Comparison of ENCODE assay signal across 24 cellular contexts in genomic region chr13:64725492-64725891, GRCh38.
"Had no signal": no experiment of that assay in that cellular context is flagged by ENCODE, and none has a peak within 500 bp of the region (broad histone marks: within the 10 kb centered on the region; RNA-seq: fewer than 3 reads in every experiment).

No MANE protein-coding gene starts in this region.

- H3K4me3 ChIP-seq: adrenal gland, colonic mucosa, esophagus squamous epithelium, left lung, mucosa of descending colon, tibial nerve, vagina had no signal

- DNase-seq: activated CD4-positive, alpha-beta memory T cell treated with anti-CD3 and anti-CD28 coated beads, Interleukin-2, amount 10 ng/mL, durations not matched to agents 7 days and 5 days; activated CD4-positive, alpha-beta T cell treated with anti-CD3 and anti-CD28 coated beads for 4 hours; activated effector memory CD4-positive, alpha-beta T cell treated with anti-CD3 and anti-CD28 coated beads, Interleukin-2, amount 50 U/mL, for 16 hours; activated T-cell treated with anti-CD3 and anti-CD28 coated beads, Interleukin-2, amount 50 U/mL, for 48 hours; adrenal gland; caudate nucleus; colonic mucosa; effector CD4-positive, alpha-beta T cell; esophagus squamous epithelium; hippocampal formation; left lung; mucosa of descending colon; naive thymus-derived CD4-positive, alpha-beta T cell; nucleus accumbens; posterior cingulate gyrus; stimulated activated CD4-positive, alpha-beta T cell treated with anti-CD3 and anti-CD28 coated beads, Interleukin-15, amount 100 ng/mL, for 24 hours; stimulated activated CD4-positive, alpha-beta T cell treated with anti-CD3 and anti-CD28 coated beads, Interleukin-4, amount 100 ng/mL, for 1 hour; stimulated activated naive B cell treated with anti-CD40 and anti-IgM and Interleukin-4, amounts not matched to agents 10 μg/mL and 1 μg/mL and 100 μg/mL, for 72 hours had no signal

- ATAC-seq: left lung; mucosa of descending colon; naive thymus-derived CD4-positive, alpha-beta T cell; stimulated activated naive B cell treated with anti-CD40 and anti-IgM and Interleukin-4, amounts not matched to agents 10 μg/mL and 1 μg/mL and 100 μg/mL, for 72 hours had no signal

- FAIRE-seq: endothelial cell of umbilical vein, keratinocyte had no signal

- H3K4me3 Mint-ChIP-seq: activated CD4-positive, alpha-beta memory T cell treated with anti-CD3 and anti-CD28 coated beads, Interleukin-2, amount 10 ng/mL, durations not matched to agents 7 days and 5 days; activated naive CD4-positive, alpha-beta T cell treated with anti-CD3 and anti-CD28 coated beads, Interleukin-2, amount 50 U/mL, for 24 hours; memory B cell; naive thymus-derived CD4-positive, alpha-beta T cell; stimulated activated naive B cell treated with anti-CD40 and anti-IgM and Interleukin-4, amounts not matched to agents 10 μg/mL and 1 μg/mL and 100 μg/mL, for 72 hours had no signal

- H3K36me3 Mint-ChIP-seq: activated naive CD4-positive, alpha-beta T cell treated with anti-CD3 and anti-CD28 coated beads, Interleukin-2, amount 50 U/mL, for 24 hours; memory B cell; naive thymus-derived CD4-positive, alpha-beta T cell; stimulated activated naive B cell treated with anti-CD40 and anti-IgM and Interleukin-4, amounts not matched to agents 10 μg/mL and 1 μg/mL and 100 μg/mL, for 72 hours had no signal

- H3K27me3 ChIP-seq: adrenal gland, colonic mucosa, esophagus squamous epithelium, left lung, tibial nerve, vagina had no signal

- H3K27ac ChIP-seq: adrenal gland, colonic mucosa, esophagus squamous epithelium, left lung, tibial nerve, vagina had no signal

- H3K4me1 Mint-ChIP-seq: activated CD4-positive, alpha-beta memory T cell treated with anti-CD3 and anti-CD28 coated beads, Interleukin-2, amount 10 ng/mL, durations not matched to agents 7 days and 5 days; activated naive CD4-positive, alpha-beta T cell treated with anti-CD3 and anti-CD28 coated beads, Interleukin-2, amount 50 U/mL, for 24 hours; memory B cell; naive thymus-derived CD4-positive, alpha-beta T cell; stimulated activated naive B cell treated with anti-CD40 and anti-IgM and Interleukin-4, amounts not matched to agents 10 μg/mL and 1 μg/mL and 100 μg/mL, for 72 hours had no signal

- H3K4me1 ChIP-seq: adrenal gland, colonic mucosa, esophagus squamous epithelium, left lung, vagina had no signal

- H3K27ac Mint-ChIP-seq: activated CD4-positive, alpha-beta memory T cell treated with anti-CD3 and anti-CD28 coated beads, Interleukin-2, amount 10 ng/mL, durations not matched to agents 7 days and 5 days; activated naive CD4-positive, alpha-beta T cell treated with anti-CD3 and anti-CD28 coated beads, Interleukin-2, amount 50 U/mL, for 24 hours; memory B cell; naive thymus-derived CD4-positive, alpha-beta T cell; stimulated activated naive B cell treated with anti-CD40 and anti-IgM and Interleukin-4, amounts not matched to agents 10 μg/mL and 1 μg/mL and 100 μg/mL, for 72 hours had no signal

- H3K36me3 ChIP-seq: adrenal gland, colonic mucosa, esophagus squamous epithelium, left lung, tibial nerve, vagina had no signal

- H3K9me3 ChIP-seq: adrenal gland, colonic mucosa, esophagus squamous epithelium, left lung, tibial nerve, vagina had no signal

- H3K27me3 Mint-ChIP-seq: activated CD4-positive, alpha-beta memory T cell treated with anti-CD3 and anti-CD28 coated beads, Interleukin-2, amount 10 ng/mL, durations not matched to agents 7 days and 5 days; activated naive CD4-positive, alpha-beta T cell treated with anti-CD3 and anti-CD28 coated beads, Interleukin-2, amount 50 U/mL, for 24 hours; memory B cell; naive thymus-derived CD4-positive, alpha-beta T cell; stimulated activated naive B cell treated with anti-CD40 and anti-IgM and Interleukin-4, amounts not matched to agents 10 μg/mL and 1 μg/mL and 100 μg/mL, for 72 hours had no signal
